8 cellular contexts compared by ENCODE assay signal in genomic region chr1:207831517-207832327, GRCh38.
A peak's percentile ranks its signal among the peaks of the same experiment; 100 is the strongest.
DNase-seq lines count a peak whose midpoint lies in the region; ATAC-seq lines count a peak whose summit lies in the region.

No MANE protein-coding gene starts in this region.

- H3K18ac ChIP-seq in mesenchymal stem cell (ENCODE audit: low read depth in 1 of 2, low read length in 2 of 2) = peak overlapping the region in 1 of 2 experiments; percentile 23

- no peak overlapping the region for H3K14ac ChIP-seq in mesenchymal stem cell (ENCODE audit: low read length in 2 of 2)

- DNase-seq in activated naive CD4-positive, alpha-beta T cell treated with anti-CD3 and anti-CD28 coated beads, Interleukin-2, amount 50 U/mL, for 16 hours = peak; percentile 62
- DNase-seq in mesenchymal stem cell = peak; percentile 66
- DNase-seq in NCI-H446 treated with DMSO at 0.1 percent for 48 hours (lab: John Stamatoyannopoulos, UW) = no peak
- no peak for DNase-seq in SIG-M5 (lab: John Stamatoyannopoulos, UW)
- no peak for DNase-seq in cerebellum (ENCODE audit: low spot score)
- DNase-seq in NCI-H1417 treated with DMSO at 0.1 percent for 48 hours (lab: John Stamatoyannopoulos, UW) = no peak

- no peaks in the 10 kb centered on the region for H3K36me3 ChIP-seq in mesenchymal stem cell (ENCODE audit: control insufficient read depth in 1 of 2, insufficient read depth in 2 of 2, low read depth in 1 of 2, low read length in 2 of 2)

- no peak overlapping the region for H3K4ac ChIP-seq in mesenchymal stem cell (ENCODE audit: low read depth in 1 of 2, low read length in 2 of 2)

- no peaks in the 10 kb centered on the region for H3K27me3 ChIP-seq in mesenchymal stem cell (ENCODE audit: control insufficient read depth in 1 of 2, insufficient read depth in 1 of 2, low read length in 2 of 2)

- peaks cover 12% of the 10 kb centered on the region for H3K79me1 ChIP-seq in mesenchymal stem cell (replicated peaks; ENCODE audit: low read length, poor library complexity, severe bottlenecking)

- ATAC-seq in GM19324 (IDR thresholded peaks at IDR 0.05; ENCODE audit: low FRiP score, unreplicated experiment) = peak; percentile 63
- peak; percentile 79 for ATAC-seq in HG03135 (IDR thresholded peaks at IDR 0.05; ENCODE audit: unreplicated experiment)

- no peak overlapping the region for H4K91ac ChIP-seq in mesenchymal stem cell (ENCODE audit: low read length)

- peak overlapping the region; percentile 45 for H4K8ac ChIP-seq in mesenchymal stem cell (ENCODE audit: low read length)

- H2AFZ ChIP-seq in mesenchymal stem cell (ENCODE audit: low read depth, low read length) = no peak overlapping the region

- no peak overlapping the region for H3K9ac ChIP-seq in mesenchymal stem cell (ENCODE audit: low read length)

- no peak overlapping the region for H3K4me3 ChIP-seq in mesenchymal stem cell (ENCODE audit: insufficient read depth in 1 of 2, low read depth in 1 of 2, low read length in 2 of 2)

- no peak overlapping the region for H3K4me2 ChIP-seq in mesenchymal stem cell (ENCODE audit: low read length, poor library complexity, severe bottlenecking)

- peak overlapping the region in 1 of 2 experiments; percentile 40 for H3K23ac ChIP-seq in mesenchymal stem cell (ENCODE audit: low read length in 2 of 2)

- WGBS in mesenchymal stem cell = 77% methylated on average over 8 of the region's 9 CpGs

- H2BK5ac ChIP-seq in mesenchymal stem cell (ENCODE audit: low read depth, low read length, poor library complexity, severe bottlenecking) = no peak overlapping the region

- H2AK5ac ChIP-seq in mesenchymal stem cell (ENCODE audit: low read length, severe bottlenecking) = no peak overlapping the region

- H3K9me3 ChIP-seq in mesenchymal stem cell (ENCODE audit: control insufficient read depth, low read length) = no peaks in the 10 kb centered on the region

- no peak overlapping the region for H2BK12ac ChIP-seq in mesenchymal stem cell (ENCODE audit: low read length in 2 of 2)

- peaks cover 3% of the 10 kb centered on the region for H3K4me1 ChIP-seq in mesenchymal stem cell (ENCODE audit: control insufficient read depth, insufficient read depth, low read depth, low read length)

- no peak overlapping the region for H2BK15ac ChIP-seq in mesenchymal stem cell (ENCODE audit: low read depth, poor library complexity, severe bottlenecking)

- H3K27ac ChIP-seq in mesenchymal stem cell (ENCODE audit: low read length, poor library complexity, severe bottlenecking) = no peak overlapping the region

- H2BK120ac ChIP-seq in mesenchymal stem cell (ENCODE audit: low read depth, low read length) = no peak overlapping the region

Comparison
In these comparisons a context has a peak if more than half of its experiments do, and no peak if none do; other contexts are left out.
1. DNase-seq: peak in activated naive CD4-positive, alpha-beta T cell treated with anti-CD3 and anti-CD28 coated beads, Interleukin-2, amount 50 U/mL, for 16 hours (single experiment) and mesenchymal stem cell (single experiment); none in NCI-H446 treated with DMSO at 0.1 percent for 48 hours (single experiment), SIG-M5 (single experiment), cerebellum (single experiment) and NCI-H1417 treated with DMSO at 0.1 percent for 48 hours (single experiment).